26 cellular contexts compared by ENCODE assay signal in the genomic region with DNA sequence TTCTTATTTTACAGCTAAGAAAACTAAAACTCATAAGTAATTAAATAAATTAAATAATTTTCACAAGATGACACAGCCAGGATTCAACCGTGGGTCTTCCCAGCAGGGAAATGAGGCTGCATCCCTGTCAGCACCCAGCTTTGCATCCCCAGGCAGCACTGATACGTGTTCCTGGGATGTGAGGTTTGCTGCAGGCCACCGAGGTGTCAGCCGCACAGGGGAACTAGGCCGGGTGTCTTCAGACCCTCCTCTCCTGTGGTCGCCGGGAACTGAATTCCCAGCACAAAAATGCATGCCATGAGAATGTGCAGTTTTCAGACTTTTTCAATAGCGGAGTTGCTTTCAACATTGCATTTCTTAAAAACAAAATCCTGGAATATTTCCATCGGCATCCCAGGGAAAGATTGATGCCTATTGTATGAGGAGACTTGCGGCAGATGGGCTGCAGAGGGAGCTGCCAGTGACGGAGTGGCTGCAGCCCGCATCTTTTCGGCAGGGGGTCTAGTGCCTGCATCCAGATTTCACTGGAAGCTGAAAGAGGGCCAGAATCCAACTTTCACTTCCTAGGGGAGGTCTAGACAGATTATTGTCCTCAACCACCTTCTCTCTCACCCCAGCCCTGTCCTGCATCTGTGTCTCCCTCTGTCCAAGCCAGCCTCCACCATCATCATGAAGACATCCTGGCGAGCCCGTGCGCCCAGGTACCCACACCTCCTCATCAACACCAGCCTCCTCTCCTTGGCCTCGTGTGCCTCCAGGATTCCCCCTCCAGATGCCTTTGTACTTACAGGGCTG. TPM values are rescaled to one million over a fixed set of nuclear protein-coding genes. Genes with fewer than 3 reads are reported as not detected.
DNase-seq lines count a peak whose midpoint lies in the region; ATAC-seq, FAIRE-seq and TF ChIP-seq lines count a peak whose summit lies in the region.
"Had no signal": no experiment of that assay in that cellular context is flagged by ENCODE, and none has a peak within 500 bp of the region (broad histone marks: within the 10 kb centered on the region; RNA-seq: fewer than 3 reads in every experiment).

No MANE protein-coding gene starts in this region.

- intact Hi-C loops in kidney (cut with DNase I), result no loop called here

- H3K4me3 ChIP-seq in RWPE2 (ENCODE audit: severe bottlenecking) (no peak overlapping the region), kidney (ENCODE audit: low read length in 2 of 2) (no peak overlapping the region)
- H3K4me3 ChIP-seq: GM23248 had no signal

- no peak overlapping the region for H3K27ac ChIP-seq in RWPE2 (ENCODE audit: poor library complexity, severe bottlenecking)
- H3K27ac ChIP-seq in kidney (ENCODE audit: low read depth in 2 of 2, low read length in 2 of 2), result no peak overlapping the region
- peak overlapping the region; percentile 74 for H3K27ac ChIP-seq in temporal lobe (ENCODE audit: low read depth, low read length)
- H3K27ac ChIP-seq: 22Rv1, GM23248 had no signal

- TF ChIP-seq CTCF in RWPE2 (IDR thresholded peaks at IDR 0.05; ENCODE audit: poor library complexity, severe bottlenecking) (no peak), kidney (IDR thresholded peaks at IDR 0.05; ENCODE audit: borderline replicate concordance, extremely low read depth, insufficient read depth) (no peak)

- peaks cover 27% of the 10 kb centered on the region for H3K27me3 ChIP-seq in RWPE2 (ENCODE audit: insufficient read depth, poor library complexity, severe bottlenecking)
- H3K27me3 ChIP-seq: BE2C had no signal

- no peak for ATAC-seq in RWPE2 (ENCODE audit: low read depth)
- ATAC-seq in HG03565 (IDR thresholded peaks at IDR 0.05; ENCODE audit: unreplicated experiment), result no peak
- ATAC-seq: Panc1, Right ventricle myocardium inferior had no signal

- no peak overlapping the region for H3K9ac ChIP-seq in kidney (ENCODE audit: low read length in 2 of 2)
- H3K9ac ChIP-seq: GM23248, SK-N-SH had no signal

- no peaks in the 10 kb centered on the region for H3K4me1 ChIP-seq in RWPE2 (ENCODE audit: insufficient read depth, poor library complexity, severe bottlenecking)
- H3K4me1 ChIP-seq in kidney (ENCODE audit: control insufficient read depth in 1 of 2, insufficient read depth in 1 of 2, low read depth in 1 of 2, low read length in 2 of 2), result peaks cover 0 to 3% of the 10 kb centered on the region in 2 donors

- FAIRE-seq in kidney (lab: Jason Lieb, UNC), result no peak
- FAIRE-seq: D721Med, G401.6 had no signal

- H3K9me3 ChIP-seq in RWPE2 (ENCODE audit: severe bottlenecking) (no peaks in the 10 kb centered on the region), kidney (ENCODE audit: control insufficient read depth in 1 of 2, low read length in 2 of 2) (no peaks in the 10 kb centered on the region)
- H3K9me3 ChIP-seq: BE2C, SK-N-SH had no signal

- peak; percentile 69 for DNase-seq in DMS 273 (lab: John Stamatoyannopoulos, UW; ENCODE audit: unreplicated experiment)
- no peak for DNase-seq in DMS 273 treated with DMSO at 0.1 percent for 48 hours (lab: John Stamatoyannopoulos, UW)
- DNase-seq in RWPE2 (ENCODE audit: low spot score), result peak; percentile 30
- DNase-seq in kidney, result peak; percentile 49
- no peak for DNase-seq in midbrain (lab: John Stamatoyannopoulos, UW)
- no peak for DNase-seq in HUDEP-2 (lab: John Stamatoyannopoulos, UW; ENCODE audit: unreplicated experiment in 76 of 76)
- DNase-seq: BE2C; CD8-positive, alpha-beta memory T cell; DND-41; GM23248; HFFc6; NCI-H1105 treated with DMSO at 0.1 percent for 48 hours; NCI-H187 treated with DMSO at 0.1 percent for 48 hours; NCI-H510A; NCI-H82; SK-N-SH had no signal

- H3K36me3 ChIP-seq in RWPE2 (ENCODE audit: low read depth) (no peaks in the 10 kb centered on the region), kidney (ENCODE audit: control insufficient read depth in 1 of 2, insufficient read depth in 2 of 2, low read length in 2 of 2) (no peaks in the 10 kb centered on the region)
- H3K36me3 ChIP-seq: BE2C had no signal

RNA-seq across cellular contexts. Expression of a gene that starts 12.6 kb away (rescaled TPM):
- not detected for total RNA-seq in kidney
- polyA plus RNA-seq in kidney (ENCODE audit: insufficient read depth, low read depth, low replicate concordance), result not detected
- 2.2 TPM for total RNA-seq in temporal lobe
- total RNA-seq: GM23248, HFFc6, HT-29, LHCN-M2, Right ventricle myocardium inferior had no signal
- polyA plus RNA-seq: CD8-positive, alpha-beta memory T cell; GM23248; IgD-negative memory B cell; SK-N-SH had no signal

Comparison
In these comparisons a context has a peak if more than half of its experiments do, and no peak if none do; other contexts are left out.
1. DNase-seq: peak in DMS 273 (single experiment), RWPE2 (single experiment) and kidney (single experiment); none in DMS 273 treated with DMSO at 0.1 percent for 48 hours (single experiment), midbrain (single experiment) and HUDEP-2 (0 of 76).